ENCODE assay signal across 9 cellular contexts in the genomic region with DNA sequence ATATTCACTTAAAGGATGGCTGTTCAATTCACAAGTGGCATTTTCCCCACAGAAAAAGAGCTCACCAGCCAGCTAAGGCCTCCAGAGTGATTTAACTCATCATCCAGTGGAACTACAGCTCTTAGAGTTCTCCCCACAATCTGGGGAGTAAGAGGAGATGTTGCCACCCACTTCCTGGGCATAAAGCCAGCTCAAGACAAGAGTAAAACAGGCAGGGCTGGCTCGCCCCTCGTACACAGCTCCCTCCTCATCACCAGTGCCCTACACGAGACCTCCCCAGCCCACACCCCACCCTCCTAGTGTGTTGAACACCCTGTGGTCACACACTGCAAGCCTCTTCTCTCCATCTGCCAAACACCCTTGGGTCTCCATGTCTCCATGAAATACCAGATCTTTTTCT. TPM values are rescaled to one million over a fixed set of nuclear protein-coding genes. Genes with fewer than 3 reads are reported as not detected.
DNase-seq lines count a peak whose midpoint lies in the region; ATAC-seq, FAIRE-seq and TF ChIP-seq lines count a peak whose summit lies in the region.
"Had no signal": no experiment of that assay in that cellular context is flagged by ENCODE, and none has a peak within 500 bp of the region (broad histone marks: within the 10 kb centered on the region; RNA-seq: fewer than 3 reads in every experiment).

No MANE protein-coding gene starts in this region.

- H3K36me3 Mint-ChIP-seq in activated T-cell treated with anti-CD3 and anti-CD28 coated beads, Interleukin-2, amount 50 U/mL, for 72 hours (ENCODE audit: insufficient read depth in 2 of 2): no peaks in the 10 kb centered on the region
- H3K36me3 Mint-ChIP-seq in endodermal cell (ENCODE audit: low read depth): peaks cover 37% of the 10 kb centered on the region
- H3K36me3 Mint-ChIP-seq: CD8-positive, alpha-beta T cell had no signal

- TF ChIP-seq CTCF in heart right ventricle (IDR thresholded peaks at IDR 0.05) (no peak), transverse colon (IDR thresholded peaks at IDR 0.05) (no peak), endodermal cell (conservative IDR thresholded peaks at IDR 0.05) (no peak)

- FAIRE-seq in GM12892 (lab: Jason Lieb, UNC): no peak

- no peaks in the 10 kb centered on the region for H3K9me3 ChIP-seq in heart right ventricle
- H3K9me3 ChIP-seq in transverse colon: no peaks in the 10 kb centered on the region
- H3K9me3 ChIP-seq in endodermal cell (ENCODE audit: control insufficient read depth, low read length): no peaks in the 10 kb centered on the region

- H3K4me3 ChIP-seq in heart right ventricle (no peak overlapping the region), transverse colon (no peak overlapping the region), endodermal cell (ENCODE audit: low read length) (no peak overlapping the region)

- no peak for TF ChIP-seq EP300 in transverse colon (IDR thresholded peaks at IDR 0.05; ENCODE audit: low read depth)

- H3K9me3 Mint-ChIP-seq in activated T-cell treated with anti-CD3 and anti-CD28 coated beads, Interleukin-2, amount 50 U/mL, for 72 hours: no peaks in the 10 kb centered on the region
- peaks cover 4% of the 10 kb centered on the region for H3K9me3 Mint-ChIP-seq in endodermal cell
- H3K9me3 Mint-ChIP-seq: CD8-positive, alpha-beta T cell had no signal

- peaks cover 11% of the 10 kb centered on the region for H3K27me3 Mint-ChIP-seq in activated T-cell treated with anti-CD3 and anti-CD28 coated beads, Interleukin-2, amount 50 U/mL, for 72 hours (ENCODE audit: low read depth)
- no peaks in the 10 kb centered on the region for H3K27me3 Mint-ChIP-seq in endodermal cell (ENCODE audit: insufficient read depth)

- TF ChIP-seq POLR2A in transverse colon (IDR thresholded peaks at IDR 0.05): no peak
- TF ChIP-seq POLR2A in GM12892 (IDR thresholded peaks at IDR 0.05; ENCODE audit: low read depth, low read length): no peak

- in situ Hi-C loops in transverse colon (cut with MboI; ENCODE audit: low pct_ligation_motif_present in 1 of 4, low pct_unique_long_range_greater_than_20kb in 1 of 4, low sequenced_read_pairs in 3 of 4): no loop called here

- ATAC-seq in activated T-cell treated with anti-CD3 and anti-CD28 coated beads, Interleukin-2, amount 50 U/mL, for 72 hours (replicated peaks in 1 of 2): peak; percentile 80 to 90
- ATAC-seq in heart right ventricle (peak in 6 of 8 donors; percentile 26 to 74 (median 62)), HG02610 (IDR thresholded peaks at IDR 0.05; ENCODE audit: unreplicated experiment) (no peak)
- ATAC-seq: CD8-positive, alpha-beta T cell had no signal

- H3K9ac ChIP-seq in endodermal cell (ENCODE audit: extremely low read depth, low read length, poor library complexity, severe bottlenecking): no peak overlapping the region

- H3K36me3 ChIP-seq in heart right ventricle (peaks cover 0 to 50% (median 2%) of the 10 kb centered on the region in 9 donors), transverse colon (peaks cover 0 to 6% (median 0%) of the 10 kb centered on the region in 4 donors), endodermal cell (ENCODE audit: control insufficient read depth, insufficient read depth, low read length) (peaks cover 24% of the 10 kb centered on the region)

- peaks cover 0 to 20% (median 5%) of the 10 kb centered on the region in 9 donors for H3K4me1 ChIP-seq in heart right ventricle
- H3K4me1 ChIP-seq in transverse colon: peaks cover 4 to 10% (median 6%) of the 10 kb centered on the region in 4 donors
- H3K4me1 ChIP-seq in endodermal cell (ENCODE audit: control insufficient read depth, insufficient read depth, low read length): no peaks in the 10 kb centered on the region

- DNase-seq in activated T-cell treated with anti-CD3 and anti-CD28 coated beads, Interleukin-2, amount 50 U/mL, for 72 hours: peak; percentile 23 to 26
- DNase-seq in activated T-cell treated with anti-CD3 and anti-CD28 coated beads for 4 hours (no peak), RPMI8226 (peak; percentile 44), heart right ventricle (peak in 1 of 2 donors; percentile 23), transverse colon (peak; percentile 19), endodermal cell (no peak), GM12892 (ENCODE audit: insufficient read length) (no peak)
- DNase-seq: CD8-positive, alpha-beta T cell had no signal

- H3K27ac ChIP-seq in heart right ventricle (peak overlapping the region in 2 of 10 donors; percentile 1 to 23), transverse colon (peak overlapping the region in 3 of 4 donors; percentile 44 to 52 (median 45)), endodermal cell (ENCODE audit: low read depth, low read length) (no peak overlapping the region)

- H3K4me1 Mint-ChIP-seq in activated T-cell treated with anti-CD3 and anti-CD28 coated beads, Interleukin-2, amount 50 U/mL, for 72 hours (ENCODE audit: low read depth): peaks cover 15% of the 10 kb centered on the region
- H3K4me1 Mint-ChIP-seq in endodermal cell: no peaks in the 10 kb centered on the region

- no peak overlapping the region for H3K27ac Mint-ChIP-seq in activated T-cell treated with anti-CD3 and anti-CD28 coated beads, Interleukin-2, amount 50 U/mL, for 72 hours
- no peak overlapping the region for H3K27ac Mint-ChIP-seq in endodermal cell
- H3K27ac Mint-ChIP-seq: CD8-positive, alpha-beta T cell had no signal

- peak overlapping the region in 1 of 2 donors; percentile 28 for H3K4me3 Mint-ChIP-seq in activated T-cell treated with anti-CD3 and anti-CD28 coated beads, Interleukin-2, amount 50 U/mL, for 72 hours
- no peak overlapping the region for H3K4me3 Mint-ChIP-seq in endodermal cell
- H3K4me3 Mint-ChIP-seq: CD8-positive, alpha-beta T cell had no signal

- WGBS in heart right ventricle, 2 donors: 33 to 42% methylated on average over 3 of the region's 3 CpGs
- WGBS in transverse colon (ENCODE audit: low coverage in 1 of 2), 2 donors: 17 to 24% methylated on average over 1 to 3 of the region's 3 CpGs
- WGBS in endodermal cell (ENCODE audit: insufficient coverage in 1 of 2, insufficient read length in 1 of 2), 2 experiments: 92 to 100% methylated on average over 1 to 3 of the region's 3 CpGs

- H3K27me3 ChIP-seq in heart right ventricle (no peaks in the 10 kb centered on the region), transverse colon (no peaks in the 10 kb centered on the region), endodermal cell (ENCODE audit: control insufficient read depth, insufficient read depth, low read length, poor library complexity, severe bottlenecking) (no peaks in the 10 kb centered on the region)

- intact Hi-C loops in heart right ventricle (cut with DNase I) (loop anchor here in 3 of 10 donors (10.0 kb wide), 2 partner anchors 119 to 249 kb away; no protein-coding TSS in a partner anchor), transverse colon (cut with DNase I; ENCODE audit: low total_unique reads) (loop anchor here (10.0 kb wide), 1 partner anchor 249 kb away; no protein-coding TSS in a partner anchor)

RNA-seq across cellular contexts. Expression of gene IPCEF1, which starts 47.2 kb away (rescaled TPM):
- 10 to 100 TPM; 17.6 to 20.4 TPM for total RNA-seq in activated T-cell treated with anti-CD3 and anti-CD28 coated beads, Interleukin-2, amount 50 U/mL, for 72 hours
- total RNA-seq in heart right ventricle (1 to 10 TPM in 7 of 10 donors, under 1 TPM in 3; 0.60 to 5.0 (median 1.9) TPM), transverse colon (1 to 10 TPM in 3 of 4 donors, under 1 TPM in 1; 0.37 to 8.7 (median 3.8) TPM), endodermal cell (1 to 10 TPM; 2.2 to 2.8 TPM)
- polyA plus RNA-seq in heart right ventricle: under 1 TPM; 0.06 to 0.15 TPM
- polyA plus RNA-seq in endodermal cell (2013, experiment 1 of 2): 0.46 TPM
- polyA plus RNA-seq in endodermal cell (2013, experiment 2 of 2): 0.41 TPM
- 0.85 TPM for polyA plus RNA-seq in GM12892 (2012; ENCODE audit: missing spikeins)

Comparison
In these comparisons a context has a peak if more than half of its experiments do, and no peak if none do; other contexts are left out.
1. DNase-seq: peak in activated T-cell treated with anti-CD3 and anti-CD28 coated beads, Interleukin-2, amount 50 U/mL, for 72 hours (2 of 2), RPMI8226 (single experiment) and transverse colon (single experiment); none in activated T-cell treated with anti-CD3 and anti-CD28 coated beads for 4 hours (single experiment), endodermal cell (single experiment) and GM12892 (single experiment).